Comparison of ENCODE assay signal across 1 cellular context in the genomic region with DNA sequence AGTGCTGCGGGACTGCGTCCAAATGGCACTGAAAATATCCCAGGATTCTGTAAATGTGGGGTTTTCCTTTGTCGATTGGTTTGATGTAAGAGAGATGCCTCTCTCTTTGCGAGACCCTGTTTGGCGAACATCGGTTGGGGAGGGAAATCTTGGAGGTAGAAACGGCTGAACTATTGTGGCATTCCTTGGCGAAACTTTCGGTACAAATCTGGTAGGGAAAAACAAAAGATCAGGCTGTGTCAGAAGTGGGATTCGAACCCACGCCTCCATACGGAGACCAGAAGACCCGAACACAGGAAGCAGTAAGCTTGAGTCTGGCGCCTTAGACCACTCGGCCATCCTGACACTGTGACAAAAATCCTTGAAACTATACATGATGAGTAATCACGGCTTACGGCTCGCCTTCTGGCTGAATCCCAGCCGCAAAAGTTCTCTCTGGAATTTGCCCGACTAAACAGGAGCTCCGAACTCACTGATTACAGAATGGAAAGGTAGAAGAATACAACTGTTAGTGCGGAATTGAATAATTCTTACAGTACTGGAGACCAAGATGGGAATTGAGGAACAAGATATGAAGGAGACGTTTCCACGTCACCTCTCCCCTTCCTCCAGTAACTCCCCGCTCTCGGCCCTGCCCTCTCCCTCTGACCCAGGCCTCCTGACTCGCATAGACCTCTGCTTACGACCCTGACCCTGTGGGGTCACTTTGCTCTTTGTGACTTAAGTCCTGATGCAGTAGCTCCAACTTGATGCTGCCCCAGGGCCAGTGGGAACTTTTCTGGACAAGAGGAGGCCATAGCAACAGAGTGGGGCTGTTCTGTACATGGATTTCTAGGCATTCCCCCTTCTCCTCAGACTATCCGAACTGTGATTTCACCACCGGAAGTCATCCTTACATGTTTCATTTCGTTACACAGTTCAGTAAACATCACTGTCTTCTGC.
TF ChIP-seq lines count a peak whose summit lies in the region.

No MANE protein-coding gene starts in this region.

TF ChIP-seq in A549, 52 proteins besides CTCF, POLR2A, EP300 and RAD21 (continued from another document):
- TF ChIP-seq, protein P1, sequence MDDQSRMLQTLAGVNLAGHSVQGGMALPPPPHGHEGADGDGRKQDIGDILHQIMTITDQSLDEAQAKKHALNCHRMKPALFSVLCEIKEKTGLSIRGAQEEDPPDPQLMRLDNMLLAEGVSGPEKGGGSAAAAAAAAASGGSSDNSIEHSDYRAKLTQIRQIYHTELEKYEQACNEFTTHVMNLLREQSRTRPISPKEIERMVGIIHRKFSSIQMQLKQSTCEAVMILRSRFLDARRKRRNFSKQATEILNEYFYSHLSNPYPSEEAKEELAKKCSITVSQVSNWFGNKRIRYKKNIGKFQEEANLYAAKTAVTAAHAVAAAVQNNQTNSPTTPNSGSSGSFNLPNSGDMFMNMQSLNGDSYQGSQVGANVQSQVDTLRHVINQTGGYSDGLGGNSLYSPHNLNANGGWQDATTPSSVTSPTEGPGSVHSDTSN (IDR thresholded peaks at IDR 0.05): peak; percentile 34; the same call in 1 of the 2 replicates
- TF ChIP-seq CEBPB (IDR thresholded peaks at IDR 0.05) (peak in 1 of 2 experiments; percentile 35; a peak in 1 of 4 replicates), FOXS1 (CRISPR knock-in tag; IDR thresholded peaks at IDR 0.05) (0 out of 2 replicates have a peak, but pooled peaks have one; percentile 6), SMC3 (IDR thresholded peaks at IDR 0.05) (peak; percentile 32; the same call in 1 of the 3 replicates), JUN (IDR thresholded peaks at IDR 0.05) (peak in 1 of 2 experiments; percentile 50; a peak in 1 of 5 replicates), BHLHE40 (IDR thresholded peaks at IDR 0.05; ENCODE audit: low read depth, low read length) (no peak), HDAC2 (IDR thresholded peaks at IDR 0.05) (no peak)
TF ChIP-seq in A549: peak in this region for 6.
